9 cellular contexts compared by ENCODE assay signal in genomic region chr16:53022374-53022773, GRCh38. TPM values are rescaled to one million over a fixed set of nuclear protein-coding genes. Genes with fewer than 3 reads are reported as not detected.
DNase-seq lines count a peak whose midpoint lies in the region; ATAC-seq, FAIRE-seq and TF ChIP-seq lines count a peak whose summit lies in the region.
"Had no signal": no experiment of that assay in that cellular context is flagged by ENCODE, and none has a peak within 500 bp of the region (broad histone marks: within the 10 kb centered on the region; RNA-seq: fewer than 3 reads in every experiment).

No MANE protein-coding gene starts in this region.

- H3K27me3 ChIP-seq in bronchial epithelial cell (ENCODE audit: control insufficient read depth, insufficient read depth, low read length): no peaks in the 10 kb centered on the region
- no peaks in the 10 kb centered on the region for H3K27me3 ChIP-seq in left lung
- H3K27me3 ChIP-seq: ovary had no signal

- no peak overlapping the region for H3K4me3 ChIP-seq in bronchial epithelial cell (ENCODE audit: low read depth, low read length)
- H3K4me3 ChIP-seq in left lung: no peak overlapping the region
- H3K4me3 ChIP-seq: ovary had no signal

- H3K36me3 Mint-ChIP-seq in HFFc6 (ENCODE audit: low read depth): no peaks in the 10 kb centered on the region

- DNase-seq in DMS79 treated with DMSO at 0.1 percent for 48 hours (lab: John Stamatoyannopoulos, UW) (peak; percentile 45), HFFc6 (peak; percentile 50), NCI-H524 (lab: John Stamatoyannopoulos, UW) (peak; percentile 51 to 74), bronchial epithelial cell (ENCODE audit: low read depth) (peak; percentile 47), left lung (no peak)
- no peak for DNase-seq in stimulated activated CD4-positive, alpha-beta T cell treated with anti-CD3 and anti-CD28 coated beads, Interleukin-4, amount 100 ng/mL, for 1 hour

- no peak for FAIRE-seq in bronchial epithelial cell (lab: Jason Lieb, UNC)

- no peak overlapping the region for H3K27ac Mint-ChIP-seq in HFFc6

- intact Hi-C loops in left lung (cut with DNase I): no loop called here

- no peak overlapping the region for H3K27ac ChIP-seq in left lung
- H3K27ac ChIP-seq: ovary had no signal

- peaks cover 12% of the 10 kb centered on the region for H3K4me1 Mint-ChIP-seq in HFFc6 (ENCODE audit: low read depth)

- H3K4me3 Mint-ChIP-seq in HFFc6: no peak overlapping the region

- ATAC-seq in left lung: peak; percentile 94
- ATAC-seq in HG02884 (IDR thresholded peaks at IDR 0.05; ENCODE audit: unreplicated experiment): no peak
- no peak for ATAC-seq in HG02970 (IDR thresholded peaks at IDR 0.05; ENCODE audit: low FRiP score, unreplicated experiment)

- H3K9me3 Mint-ChIP-seq in HFFc6: no peaks in the 10 kb centered on the region

- H3K9me3 ChIP-seq in left lung: no peaks in the 10 kb centered on the region
- H3K9me3 ChIP-seq: ovary had no signal

- H3K4me1 ChIP-seq in left lung: no peaks in the 10 kb centered on the region

- H3K27me3 Mint-ChIP-seq in HFFc6 (ENCODE audit: insufficient read depth): peaks cover 2% of the 10 kb centered on the region; the same call in 1 of the 2 replicates

- TF ChIP-seq CTCF in HFFc6 (IDR thresholded peaks at IDR 0.05) (peak; percentile 84), bronchial epithelial cell (IDR thresholded peaks at IDR 0.05; ENCODE audit: insufficient read depth, low read length, severe bottlenecking) (peak; percentile 61), left lung (IDR thresholded peaks at IDR 0.05) (peak; percentile 31 to 34)

- no peaks in the 10 kb centered on the region for H3K36me3 ChIP-seq in bronchial epithelial cell (ENCODE audit: control insufficient read depth, insufficient read depth, low read length)
- H3K36me3 ChIP-seq in left lung: no peaks in the 10 kb centered on the region
- H3K36me3 ChIP-seq: ovary had no signal

RNA-seq across cellular contexts. Expression of gene CHD9NB, which starts 30.3 kb away (rescaled TPM):
- total RNA-seq in HFFc6 (2021; fragmentation: NEBNext Ultra II Directional; extraction: Animal tissue kit (Norgen Biotek cat#: 25700)): 1 to 10 TPM; 2.1 to 4.0 (median 3.1) TPM
- total RNA-seq in bronchial epithelial cell: 0.26 and 2.0 TPM in 2 replicates
- 10 to 100 TPM in 1 of 2 donors, 1 to 10 TPM in 1; 2.2 to 10.7 TPM for total RNA-seq in left lung

RNA-seq across cellular contexts. Expression of gene CHD9, which starts 32.4 kb away (rescaled TPM):
- total RNA-seq in HFFc6 (2021; fragmentation: NEBNext Ultra II Directional; extraction: Animal tissue kit (Norgen Biotek cat#: 25700)): 10 to 100 TPM; 39.7 to 48.8 (median 45.7) TPM
- total RNA-seq in bronchial epithelial cell (33.8 and 35.3 TPM in 2 replicates), left lung (10 to 100 TPM; 73.9 to 79.9 TPM)

Comparison
In these comparisons a context has a peak if more than half of its experiments do, and no peak if none do; other contexts are left out.
1. DNase-seq: peak in DMS79 treated with DMSO at 0.1 percent for 48 hours (single experiment), HFFc6 (single experiment), NCI-H524 (2 of 2) and bronchial epithelial cell (single experiment); none in left lung (0 of 2) and stimulated activated CD4-positive, alpha-beta T cell treated with anti-CD3 and anti-CD28 coated beads, Interleukin-4, amount 100 ng/mL, for 1 hour (single experiment).
2. CTCF ChIP-seq: peak in every context shown above with its lines; median percentile 84 in HFFc6; 61 in bronchial epithelial cell; 32 in left lung.